19 cellular contexts compared by ENCODE assay signal in genomic region chr10:128483216-128483615, GRCh38.
"Had no signal": no experiment of that assay in that cellular context is flagged by ENCODE, and none has a peak within 500 bp of the region (broad histone marks: within the 10 kb centered on the region; RNA-seq: fewer than 3 reads in every experiment).

No MANE protein-coding gene starts in this region.

- H3K4me3 ChIP-seq: adrenal gland, body of pancreas, breast epithelium, K562, PC-9 had no signal

- H3K9me3 ChIP-seq: adrenal gland, body of pancreas had no signal

- H3K4me2 ChIP-seq: PC-9 had no signal

- H3K27ac ChIP-seq: adrenal gland, body of pancreas, breast epithelium, PC-9 had no signal

- H2AFZ ChIP-seq: PC-9 had no signal

- H3K36me3 ChIP-seq: adrenal gland, breast epithelium had no signal

- H3K4me1 ChIP-seq: adrenal gland, body of pancreas, breast epithelium had no signal

- DNase-seq: activated CD4-positive, alpha-beta T cell treated with anti-CD3 and anti-CD28 coated beads, Interleukin-2, amount 10 ng/mL, durations not matched to agents 24 days and 14 days; activated CD4-positive, alpha-beta T cell treated with anti-CD3 and anti-CD28 coated beads, Interleukin-2, amount 50 U/mL, for 4 hours; activated CD8-positive, alpha-beta T cell treated with anti-CD3 and anti-CD28 coated beads for 36 hours; activated gamma-delta T cell treated with Interleukin-2 at 50 U/mL for 16 hours; activated naive CD4-positive, alpha-beta T cell treated with anti-CD3 and anti-CD28 coated beads for 36 hours; activated T-cell treated with anti-CD3 and anti-CD28 coated beads, Interleukin-2, amount 50 U/mL, for 1 hour; activated T-cell treated with anti-CD3 and anti-CD28 coated beads, Interleukin-2, amount 50 U/mL, for 72 hours; adrenal gland; body of pancreas; IMR-90; NCI-H1694 treated with DMSO at 0.1 percent for 48 hours; NCI-H2029; NCI-H345; NCI-H526 treated with DMSO at 0.1 percent for 48 hours; NCI-H774; PC-9; Right ventricle myocardium superior had no signal

- H3K27me3 ChIP-seq: adrenal gland, body of pancreas had no signal
